ENCODE assay signal across 9 cellular contexts in genomic region chr13:24680921-24681585, GRCh38. TPM values are rescaled to one million over a fixed set of nuclear protein-coding genes. Genes with fewer than 3 reads are reported as not detected.
DNase-seq lines count a peak whose midpoint lies in the region; ATAC-seq and TF ChIP-seq lines count a peak whose summit lies in the region.
"Had no signal": no experiment of that assay in that cellular context is flagged by ENCODE, and none has a peak within 500 bp of the region (broad histone marks: within the 10 kb centered on the region; RNA-seq: fewer than 3 reads in every experiment).

No MANE protein-coding gene starts in this region.

- H3K27me3 ChIP-seq in cardiac muscle cell (peaks cover 45% of the 10 kb centered on the region), right cardiac atrium (ENCODE audit: control insufficient read depth, insufficient read depth) (peaks cover 4% of the 10 kb centered on the region), colonic mucosa (peaks cover 18% of the 10 kb centered on the region), mucosa of stomach (ENCODE audit: control insufficient read depth, insufficient read depth, low read length) (peaks cover 35% of the 10 kb centered on the region), BE2C (peaks cover 32% of the 10 kb centered on the region)

- H3K4me3 ChIP-seq in cardiac muscle cell (peak overlapping the region; percentile 45), right cardiac atrium (ENCODE audit: low read length) (no peak overlapping the region), colonic mucosa (peak overlapping the region; percentile 36), mucosa of stomach (ENCODE audit: low read length) (peak overlapping the region; percentile 14), BE2C (ENCODE audit: low read depth, low read length) (no peak overlapping the region)

- H3K9ac ChIP-seq in colonic mucosa (ENCODE audit: low read depth in 2 of 2, low read length in 2 of 2) (no peak overlapping the region), mucosa of stomach (ENCODE audit: low read length) (no peak overlapping the region)

- intact Hi-C loops in right cardiac atrium (cut with DNase I) (loop anchor here in 1 of 4 donors (10.0 kb wide), 1 partner anchor 284 kb away; no protein-coding TSS in a partner anchor), colonic mucosa (cut with DNase I) (no loop called here)

- no peak for ATAC-seq in right cardiac atrium
- ATAC-seq in GM19463 (IDR thresholded peaks at IDR 0.05; ENCODE audit: unreplicated experiment): no peak

- TF ChIP-seq CTCF in cardiac muscle cell (IDR thresholded peaks at IDR 0.05; ENCODE audit: low read depth, low read length) (no peak), colonic mucosa (IDR thresholded peaks at IDR 0.05) (no peak), BE2C (IDR thresholded peaks at IDR 0.05; ENCODE audit: low read depth, low read length) (no peak)

- H3K27ac ChIP-seq in cardiac muscle cell (no peak overlapping the region), right cardiac atrium (ENCODE audit: low read length) (no peak overlapping the region), colonic mucosa (no peak overlapping the region)

- DNase-seq in cardiac muscle cell (ENCODE audit: low read depth in 1 of 2, low spot score in 1 of 2) (no peak), right cardiac atrium (no peak), colonic mucosa (no peak), BE2C (no peak)
- DNase-seq in activated effector memory CD4-positive, alpha-beta T cell treated with Interleukin-2 at 50 U/mL for 16 hours: no peak
- no peak for DNase-seq in effector CD8-positive, alpha-beta T cell (lab: John Stamatoyannopoulos, UW)
- DNase-seq: NCI-H2227 treated with DMSO at 0.1 percent for 48 hours had no signal

- H3K4me1 ChIP-seq in cardiac muscle cell (ENCODE audit: low read depth) (no peaks in the 10 kb centered on the region), right cardiac atrium (ENCODE audit: control insufficient read depth, insufficient read depth, low read length) (no peaks in the 10 kb centered on the region), colonic mucosa (peaks cover 5% of the 10 kb centered on the region), mucosa of stomach (ENCODE audit: control insufficient read depth, insufficient read depth, low read length) (no peaks in the 10 kb centered on the region), BE2C (no peaks in the 10 kb centered on the region)

- H3K36me3 ChIP-seq in cardiac muscle cell (no peaks in the 10 kb centered on the region), colonic mucosa (no peaks in the 10 kb centered on the region), mucosa of stomach (ENCODE audit: control insufficient read depth, insufficient read depth, low read length) (no peaks in the 10 kb centered on the region), BE2C (no peaks in the 10 kb centered on the region)

- H3K9me3 ChIP-seq in cardiac muscle cell (ENCODE audit: low read depth) (no peaks in the 10 kb centered on the region), right cardiac atrium (ENCODE audit: control insufficient read depth, low read length) (no peaks in the 10 kb centered on the region), colonic mucosa (no peaks in the 10 kb centered on the region), mucosa of stomach (ENCODE audit: control insufficient read depth, low read length) (no peaks in the 10 kb centered on the region), BE2C (no peaks in the 10 kb centered on the region)

- WGBS in right cardiac atrium: 42% methylated on average over 28 of the region's 28 CpGs

RNA-seq across cellular contexts. Expression of gene ATP12A, which starts 0.8 kb away (rescaled TPM):
- total RNA-seq in cardiac muscle cell (not detected in 2 replicates), right cardiac atrium (not detected), colonic mucosa (1 to 10 TPM in 1 of 2 donors, under 1 TPM in 1; 0.64 to 1.4 TPM)
- polyA plus RNA-seq in cardiac muscle cell (not detected in 2 replicates), right cardiac atrium (not detected)
- polyA plus RNA-seq in BE2C (2012; ENCODE audit: insufficient read depth, insufficient read length, low read depth): not detected

Comparison
In these comparisons a context has a peak if more than half of its experiments do, and no peak if none do; other contexts are left out.
1. H3K4me3 ChIP-seq: peak in cardiac muscle cell (single experiment), colonic mucosa (single experiment) and mucosa of stomach (single experiment); none in right cardiac atrium (single experiment) and BE2C (single experiment).